ENCODE assay signal across 1 cellular context in genomic region chr18:57921708-57922107, GRCh38.
TF ChIP-seq lines count a peak whose summit lies in the region.

No MANE protein-coding gene starts in this region.

TF ChIP-seq in GM23338, 12 proteins besides CTCF, POLR2A, EP300 and RAD21:
- TF ChIP-seq ZNF462 (CRISPR knock-in tag; IDR thresholded peaks at IDR 0.05) = no peak
- TF ChIP-seq NANOG (IDR thresholded peaks at IDR 0.05; ENCODE audit: borderline replicate concordance) = no peak
- TF ChIP-seq ETS1 (IDR thresholded peaks at IDR 0.05) = no peak
- no peak for TF ChIP-seq STAT1 (IDR thresholded peaks at IDR 0.05; ENCODE audit: unreplicated experiment)
- no peak for TF ChIP-seq EZH2 (IDR thresholded peaks at IDR 0.05; ENCODE audit: low read depth, unreplicated experiment)
